In genomic region chr14:55348766-55349453, GRCh38 we compare ENCODE assay signal across 12 cellular contexts.
A peak's percentile ranks its signal among the peaks of the same experiment; 100 is the strongest.
DNase-seq lines count a peak whose midpoint lies in the region; ATAC-seq, FAIRE-seq and TF ChIP-seq lines count a peak whose summit lies in the region.
"Had no signal": no experiment of that assay in that cellular context is flagged by ENCODE, and none has a peak within 500 bp of the region (broad histone marks: within the 10 kb centered on the region; RNA-seq: fewer than 3 reads in every experiment).

No MANE protein-coding gene starts in this region.

- no peaks in the 10 kb centered on the region for H3K27me3 ChIP-seq in mucosa of rectum (ENCODE audit: control insufficient read depth in 2 of 2, insufficient read depth in 2 of 2, low read length in 2 of 2)
- H3K27me3 ChIP-seq: ovary, suprapubic skin had no signal

- H3K27ac ChIP-seq in mucosa of rectum (ENCODE audit: low read depth in 2 of 2, low read length in 2 of 2): peak overlapping the region; percentile 48 to 51
- H3K27ac ChIP-seq: HL-60, ovary, suprapubic skin had no signal

- FAIRE-seq in GM12891 (lab: Jason Lieb, UNC): peak; percentile 94

- H3K4me1 ChIP-seq in mucosa of rectum (ENCODE audit: control insufficient read depth in 2 of 2, insufficient read depth in 2 of 2, low read length in 2 of 2): peaks cover 30 to 58% of the 10 kb centered on the region in 2 donors

- peak overlapping the region in 1 of 2 donors; percentile 30 for H3K4me3 ChIP-seq in mucosa of rectum (ENCODE audit: low read length in 2 of 2)
- H3K4me3 ChIP-seq: ovary, suprapubic skin had no signal

- H3K36me3 ChIP-seq in mucosa of rectum (ENCODE audit: control insufficient read depth in 2 of 2, insufficient read depth in 2 of 2, low read length in 2 of 2): peaks cover 25 to 29% of the 10 kb centered on the region in 2 donors
- H3K36me3 ChIP-seq: ovary had no signal

- peak; percentile 57 for ATAC-seq in GM21390 (IDR thresholded peaks at IDR 0.05; ENCODE audit: unreplicated experiment)

- no peaks in the 10 kb centered on the region for H3K9me3 ChIP-seq in mucosa of rectum (ENCODE audit: control insufficient read depth in 2 of 2, low read length in 2 of 2)
- H3K9me3 ChIP-seq: ovary, suprapubic skin had no signal

- DNase-seq in GM12891 (ENCODE audit: insufficient read length, low spot score) (no peak), OCI-M1 (lab: John Stamatoyannopoulos, UW) (peak; percentile 4), T-helper 9 cell (no peak), foreskin melanocyte (no peak), glomerular visceral epithelial cell (ENCODE audit: extremely low spot score) (no peak)
- DNase-seq: central memory CD4-positive, alpha-beta T cell; NCI-H774; ovary had no signal

- TF ChIP-seq POLR2A in GM12891 (IDR thresholded peaks at IDR 0.05; ENCODE audit: low read depth, low read length): no peak

- H3K9ac ChIP-seq in mucosa of rectum (ENCODE audit: low read depth in 1 of 2, low read length in 2 of 2): no peak overlapping the region

TF ChIP-seq in GM12891, 5 proteins besides CTCF, POLR2A, EP300 and RAD21:
- TF ChIP-seq POLR2AphosphoS5 (IDR thresholded peaks at IDR 0.05; ENCODE audit: low read depth, low read length) (no peak), SPI1 (IDR thresholded peaks at IDR 0.05; ENCODE audit: low read depth, low read length) (peak; percentile 91)
TF ChIP-seq in GM12891: peak in this region for 1.
